8 cellular contexts compared by ENCODE assay signal in the genomic region with DNA sequence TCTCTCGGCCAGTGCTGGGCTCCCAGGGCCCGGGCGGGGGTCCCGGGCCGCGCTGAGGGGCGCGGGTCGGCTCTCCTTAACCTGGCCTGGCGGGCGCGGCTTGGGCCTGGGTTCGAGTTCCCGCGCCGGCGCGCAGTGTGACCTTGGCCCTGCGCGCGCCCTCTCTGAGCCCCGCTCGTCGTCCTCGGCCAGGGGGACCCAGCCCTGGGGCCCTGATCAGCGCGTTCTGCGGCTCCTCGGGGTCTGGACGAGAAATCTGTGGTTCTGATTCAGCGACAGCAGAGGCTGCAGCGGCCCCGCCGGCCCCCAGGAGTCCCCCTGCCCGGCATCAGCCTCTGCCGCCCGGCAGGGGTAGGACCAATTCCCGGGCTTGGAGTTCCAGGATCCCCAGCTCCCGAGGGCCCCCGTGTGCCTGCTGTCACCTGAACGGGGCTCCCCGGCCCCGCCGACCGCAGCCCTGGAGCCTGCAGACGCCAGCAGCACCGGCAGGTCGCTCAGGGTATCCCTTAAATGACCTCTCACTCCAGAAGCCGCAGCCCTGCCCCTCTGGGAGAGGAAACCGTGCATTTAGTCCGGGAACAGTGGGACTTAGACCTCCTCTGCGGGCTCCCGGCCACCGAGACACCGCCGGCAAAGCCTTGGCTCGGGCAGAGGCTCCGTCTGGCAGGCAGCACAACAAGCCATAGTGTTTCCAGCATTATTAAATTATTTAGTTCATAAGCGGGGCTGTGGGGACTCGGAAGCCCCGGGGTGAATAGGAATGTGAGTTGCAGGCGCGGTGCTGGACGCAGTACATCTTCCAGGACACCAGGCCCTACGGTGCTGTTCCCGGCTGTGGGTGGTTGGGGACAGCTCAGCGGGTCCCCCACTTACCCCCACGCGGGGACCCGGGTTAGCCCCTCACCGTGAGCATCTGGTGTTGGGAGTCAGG.
DNase-seq lines count a peak whose midpoint lies in the region; ATAC-seq and TF ChIP-seq lines count a peak whose summit lies in the region.

No MANE protein-coding gene starts in this region.

- H3K27me3 Mint-ChIP-seq in T-helper 2 cell treated with Interferon-gamma antibody and Interleukin-4, amounts not matched to agents 5 μg/mL and 100 μg/mL, for 36 hours (ENCODE audit: low read depth) = no peaks in the 10 kb centered on the region

- ATAC-seq in HG03342 (IDR thresholded peaks at IDR 0.05; ENCODE audit: unreplicated experiment) = peak; percentile 2

- H3K9me3 Mint-ChIP-seq in T-helper 2 cell treated with Interferon-gamma antibody and Interleukin-4, amounts not matched to agents 5 μg/mL and 100 μg/mL, for 36 hours = no peaks in the 10 kb centered on the region

- peak overlapping the region; percentile 92 for H3K27ac Mint-ChIP-seq in T-helper 2 cell treated with Interferon-gamma antibody and Interleukin-4, amounts not matched to agents 5 μg/mL and 100 μg/mL, for 36 hours

- DNase-seq in NCI-H82 (lab: John Stamatoyannopoulos, UW) = peak; percentile 64
- no peak for DNase-seq in NCI-H82 treated with DMSO at 0.1 percent for 48 hours (lab: John Stamatoyannopoulos, UW; ENCODE audit: unreplicated experiment)
- no peak for DNase-seq in T-helper 2 cell treated with Interferon-gamma antibody and Interleukin-4, amounts not matched to agents 5 μg/mL and 100 μg/mL, for 36 hours (ENCODE audit: low spot score)
- peak; percentile 35 for DNase-seq in choroid plexus epithelial cell (ENCODE audit: low read depth)
- DNase-seq in kidney tubule cell (ENCODE audit: low spot score) = peak; percentile 38
- peak; percentile 17 for DNase-seq in stimulated activated CD8-positive, alpha-beta memory T cell treated with anti-CD3 and anti-CD28 coated beads, Interleukin-12 subunit alpha, Interleukin-12 subunit beta, amount 100 ng/mL, for 4 hours (ENCODE audit: low read depth)
- no peak for DNase-seq in DMS79 treated with DMSO at 0.1 percent for 48 hours (lab: John Stamatoyannopoulos, UW)

- peak; percentile 31 for TF ChIP-seq CTCF in choroid plexus epithelial cell (conservative IDR thresholded peaks at IDR 0.05; ENCODE audit: low read depth, low read length)

- H3K4me3 Mint-ChIP-seq in T-helper 2 cell treated with Interferon-gamma antibody and Interleukin-4, amounts not matched to agents 5 μg/mL and 100 μg/mL, for 36 hours = peak overlapping the region; percentile 80

- peak overlapping the region; percentile 75 for H3K4me3 ChIP-seq in choroid plexus epithelial cell (ENCODE audit: low read depth, low read length)

- H3K36me3 Mint-ChIP-seq in T-helper 2 cell treated with Interferon-gamma antibody and Interleukin-4, amounts not matched to agents 5 μg/mL and 100 μg/mL, for 36 hours (ENCODE audit: low read depth) = peaks cover 32% of the 10 kb centered on the region

- H3K4me1 Mint-ChIP-seq in T-helper 2 cell treated with Interferon-gamma antibody and Interleukin-4, amounts not matched to agents 5 μg/mL and 100 μg/mL, for 36 hours (ENCODE audit: low read depth) = peaks cover 51% of the 10 kb centered on the region

Comparison
In these comparisons a context has a peak if more than half of its experiments do, and no peak if none do; other contexts are left out.
1. DNase-seq: peak in NCI-H82 (single experiment), choroid plexus epithelial cell (single experiment), kidney tubule cell (single experiment) and stimulated activated CD8-positive, alpha-beta memory T cell treated with anti-CD3 and anti-CD28 coated beads, Interleukin-12 subunit alpha, Interleukin-12 subunit beta, amount 100 ng/mL, for 4 hours (single experiment); none in NCI-H82 treated with DMSO at 0.1 percent for 48 hours (single experiment), T-helper 2 cell treated with Interferon-gamma antibody and Interleukin-4, amounts not matched to agents 5 μg/mL and 100 μg/mL, for 36 hours (single experiment) and DMS79 treated with DMSO at 0.1 percent for 48 hours (single experiment).